Comparison of ENCODE assay signal across 10 cellular contexts in genomic region chr1:7379445-7379971, GRCh38.
DNase-seq lines count a peak whose midpoint lies in the region; ATAC-seq and TF ChIP-seq lines count a peak whose summit lies in the region.
"Had no signal": no experiment of that assay in that cellular context is flagged by ENCODE, and none has a peak within 500 bp of the region (broad histone marks: within the 10 kb centered on the region; RNA-seq: fewer than 3 reads in every experiment).

No MANE protein-coding gene starts in this region.

- no peak overlapping the region for H3K4me3 Mint-ChIP-seq in naive thymus-derived CD4-positive, alpha-beta T cell

- H3K4me1 ChIP-seq in HEK293 (ENCODE audit: control insufficient read depth, insufficient read depth, low read length) (peaks cover 7% of the 10 kb centered on the region), RWPE2 (ENCODE audit: insufficient read depth, poor library complexity, severe bottlenecking) (peaks cover 10% of the 10 kb centered on the region), foreskin keratinocyte (peaks cover 11% of the 10 kb centered on the region), sigmoid colon (peaks cover 0 to 29% (median 17%) of the 10 kb centered on the region in 4 donors), lower lobe of right lung (peaks cover 7% of the 10 kb centered on the region)
- no peaks in the 10 kb centered on the region for H3K4me1 ChIP-seq in naive thymus-derived CD4-positive, alpha-beta T cell (ENCODE audit: control insufficient read depth in 2 of 2, insufficient read depth in 2 of 2, low read length in 2 of 2)

- ATAC-seq in RWPE2 (ENCODE audit: low read depth) = peak; percentile 93
- peak; percentile 65 for ATAC-seq in foreskin keratinocyte
- ATAC-seq in HG03565 (IDR thresholded peaks at IDR 0.05; ENCODE audit: unreplicated experiment) = no peak
- ATAC-seq in naive thymus-derived CD4-positive, alpha-beta T cell = no peak
- no peak for ATAC-seq in lower lobe of right lung
- ATAC-seq: heart left ventricle had no signal

- TF ChIP-seq POLR2A in sigmoid colon (IDR thresholded peaks at IDR 0.05) = no peak

- peaks cover 0 to 9% (median 0%) of the 10 kb centered on the region in 11 donors for H3K9me3 Mint-ChIP-seq in naive thymus-derived CD4-positive, alpha-beta T cell

- H3K36me3 Mint-ChIP-seq in naive thymus-derived CD4-positive, alpha-beta T cell = no peaks in the 10 kb centered on the region

- no peak overlapping the region for H3K27ac ChIP-seq in HEK293 (ENCODE audit: extremely low read depth, low read depth, low read length)
- H3K27ac ChIP-seq in RWPE2 (ENCODE audit: poor library complexity, severe bottlenecking) = peak overlapping the region; percentile 51
- H3K27ac ChIP-seq in foreskin keratinocyte = peak overlapping the region; percentile 67
- peak overlapping the region; percentile 71 to 82 (median 74) for H3K27ac ChIP-seq in sigmoid colon
- no peak overlapping the region for H3K27ac ChIP-seq in naive thymus-derived CD4-positive, alpha-beta T cell (ENCODE audit: low read depth, low read length)
- H3K27ac ChIP-seq in lower lobe of right lung = no peak overlapping the region

- DNase-seq in RWPE2 (ENCODE audit: low spot score) (no peak), foreskin keratinocyte (peak; percentile 78 to 84), sigmoid colon (peak; percentile 88), lower lobe of right lung (no peak)
- no peak for DNase-seq in activated CD4-positive, alpha-beta T cell treated with anti-CD3 and anti-CD28 coated beads, Interleukin-2, amount 50 U/mL, for 48 hours
- no peak for DNase-seq in naive thymus-derived CD4-positive, alpha-beta T cell
- DNase-seq: T-helper 2 cell had no signal

- H3K4me3 ChIP-seq in HEK293 (ENCODE audit: low read depth, low read length) (no peak overlapping the region), RWPE2 (ENCODE audit: severe bottlenecking) (no peak overlapping the region), sigmoid colon (peak overlapping the region in 3 of 4 donors; percentile 2 to 28 (median 9)), lower lobe of right lung (no peak overlapping the region)
- no peak overlapping the region for H3K4me3 ChIP-seq in naive thymus-derived CD4-positive, alpha-beta T cell (ENCODE audit: low read length)
- H3K4me3 ChIP-seq: heart left ventricle had no signal

- POLR2A ChIA-PET in HEK293 (lab: Yijun Ruan, JAX) = no interaction called here
- POLR2A ChIA-PET in naive thymus-derived CD4-positive, alpha-beta T cell (lab: Charles Lee) = no interaction called here

- H3K36me3 ChIP-seq in HEK293 (ENCODE audit: control insufficient read depth in 2 of 2, insufficient read depth in 1 of 2, low read length in 2 of 2) (no peaks in the 10 kb centered on the region), RWPE2 (ENCODE audit: low read depth) (no peaks in the 10 kb centered on the region), sigmoid colon (no peaks in the 10 kb centered on the region), lower lobe of right lung (no peaks in the 10 kb centered on the region)
- no peaks in the 10 kb centered on the region for H3K36me3 ChIP-seq in naive thymus-derived CD4-positive, alpha-beta T cell (ENCODE audit: control insufficient read depth in 2 of 3, insufficient read depth in 3 of 3, low read length in 3 of 3)
- H3K36me3 ChIP-seq: heart left ventricle had no signal

- H3K27ac Mint-ChIP-seq in naive thymus-derived CD4-positive, alpha-beta T cell = no peak overlapping the region

- WGBS in sigmoid colon, 2 donors = 34 to 54% methylated on average over 18 of the region's 18 CpGs

- no peaks in the 10 kb centered on the region for H3K4me1 Mint-ChIP-seq in naive thymus-derived CD4-positive, alpha-beta T cell

- intact Hi-C loops in sigmoid colon (cut with DNase I) = loop anchor here (1.0 kb wide), 1 partner anchor 80 kb away; no protein-coding TSS in a partner anchor
- intact Hi-C loops in naive thymus-derived CD4-positive, alpha-beta T cell (cut with micrococcal nuclease) = no loop called here
- intact Hi-C loops in lower lobe of right lung (cut with DNase I) = no loop called here

- H3K27me3 Mint-ChIP-seq in naive thymus-derived CD4-positive, alpha-beta T cell = peaks cover 5 to 21% (median 15%) of the 10 kb centered on the region in 5 donors

- H3K9me3 ChIP-seq in HEK293 (ENCODE audit: control insufficient read depth, insufficient read depth, low read depth, low read length) = no peaks in the 10 kb centered on the region
- H3K9me3 ChIP-seq in RWPE2 (ENCODE audit: severe bottlenecking) = no peaks in the 10 kb centered on the region
- H3K9me3 ChIP-seq in sigmoid colon = no peaks in the 10 kb centered on the region
- peaks cover 0 to 4% (median 0%) of the 10 kb centered on the region in 3 experiments for H3K9me3 ChIP-seq in naive thymus-derived CD4-positive, alpha-beta T cell (ENCODE audit: control insufficient read depth in 2 of 3, low read length in 3 of 3)
- no peaks in the 10 kb centered on the region for H3K9me3 ChIP-seq in lower lobe of right lung

- H3K27me3 ChIP-seq in RWPE2 (ENCODE audit: insufficient read depth, poor library complexity, severe bottlenecking) (no peaks in the 10 kb centered on the region), foreskin keratinocyte (peaks cover 13% of the 10 kb centered on the region), sigmoid colon (no peaks in the 10 kb centered on the region), lower lobe of right lung (ENCODE audit: low read depth) (no peaks in the 10 kb centered on the region)
- no peaks in the 10 kb centered on the region for H3K27me3 ChIP-seq in naive thymus-derived CD4-positive, alpha-beta T cell (ENCODE audit: control insufficient read depth in 2 of 2, insufficient read depth in 2 of 2, low read length in 2 of 2)

- CTCF ChIA-PET in HEK293 (lab: Yijun Ruan, JAX) = interaction anchor here (0.7 kb wide), 1 partner anchor 174 kb away, joined by 3 read pairs; no protein-coding TSS in a partner anchor
- CTCF ChIA-PET in naive thymus-derived CD4-positive, alpha-beta T cell (lab: Charles Lee) = no interaction called here

- TF ChIP-seq CTCF in HEK293 (tag by site-specific recombination; IDR thresholded peaks at IDR 0.05) = no peak
- no peak for TF ChIP-seq CTCF in RWPE2 (IDR thresholded peaks at IDR 0.05; ENCODE audit: poor library complexity, severe bottlenecking)
- no peak for TF ChIP-seq CTCF in foreskin keratinocyte (conservative IDR thresholded peaks at IDR 0.05)
- no peak for TF ChIP-seq CTCF in sigmoid colon (IDR thresholded peaks at IDR 0.05)
- TF ChIP-seq CTCF in lower lobe of right lung (IDR thresholded peaks at IDR 0.05) = no peak

- peak; percentile 38 to 91 (median 74) for TF ChIP-seq EP300 in sigmoid colon (IDR thresholded peaks at IDR 0.05)

TF ChIP-seq in HEK293, 187 proteins besides CTCF, POLR2A, EP300 and RAD21 (continues in another document):
- no peak for TF ChIP-seq ZEB2 (tag by site-specific recombination; IDR thresholded peaks at IDR 0.05)
- no peak for TF ChIP-seq ZNF658 (tag by site-specific recombination; IDR thresholded peaks at IDR 0.05)
- peak; percentile 23; the same call in 1 of the 2 replicates for TF ChIP-seq ZNF335 (tag by site-specific recombination; conservative IDR thresholded peaks at IDR 0.05)
- peak; percentile 66 for TF ChIP-seq TCF7L2 (IDR thresholded peaks at IDR 0.05; ENCODE audit: borderline replicate concordance, low read depth, low read length)
- peak; percentile 65 for TF ChIP-seq PRDM1 (tag by site-specific recombination; IDR thresholded peaks at IDR 0.05)
- TF ChIP-seq ZFP69B (tag by site-specific recombination; IDR thresholded peaks at IDR 0.05) = no peak
- 0 out of 2 replicates have a peak, but pooled peaks have one; percentile 24 for TF ChIP-seq ZNF660 (tag by site-specific recombination; IDR thresholded peaks at IDR 0.05)
- no peak for TF ChIP-seq SP3 (tag by site-specific recombination; IDR thresholded peaks at IDR 0.05)
- no peak for TF ChIP-seq GLIS2 (tag by site-specific recombination; IDR thresholded peaks at IDR 0.05)
- TF ChIP-seq SCRT2 (tag by site-specific recombination; IDR thresholded peaks at IDR 0.05) = peak; percentile 75; the same call in 1 of the 2 replicates
- 0 out of 2 replicates have a peak, but pooled peaks have one; percentile 28 for TF ChIP-seq GFI1B (tag by site-specific recombination; IDR thresholded peaks at IDR 0.05)
- TF ChIP-seq ZNF521 (tag by site-specific recombination; IDR thresholded peaks at IDR 0.05) = no peak
- TF ChIP-seq ZNF394 (tag by site-specific recombination; IDR thresholded peaks at IDR 0.05; ENCODE audit: borderline replicate concordance) = no peak
- TF ChIP-seq ZNF37A (tag by site-specific recombination; IDR thresholded peaks at IDR 0.05) = no peak
- TF ChIP-seq TRIM28 (IDR thresholded peaks at IDR 0.05; ENCODE audit: borderline replicate concordance, low read length) = peak; percentile 51; the same call in 1 of the 2 replicates
- no peak for TF ChIP-seq GLIS1 (tag by site-specific recombination; IDR thresholded peaks at IDR 0.05)
- TF ChIP-seq, protein P1, sequence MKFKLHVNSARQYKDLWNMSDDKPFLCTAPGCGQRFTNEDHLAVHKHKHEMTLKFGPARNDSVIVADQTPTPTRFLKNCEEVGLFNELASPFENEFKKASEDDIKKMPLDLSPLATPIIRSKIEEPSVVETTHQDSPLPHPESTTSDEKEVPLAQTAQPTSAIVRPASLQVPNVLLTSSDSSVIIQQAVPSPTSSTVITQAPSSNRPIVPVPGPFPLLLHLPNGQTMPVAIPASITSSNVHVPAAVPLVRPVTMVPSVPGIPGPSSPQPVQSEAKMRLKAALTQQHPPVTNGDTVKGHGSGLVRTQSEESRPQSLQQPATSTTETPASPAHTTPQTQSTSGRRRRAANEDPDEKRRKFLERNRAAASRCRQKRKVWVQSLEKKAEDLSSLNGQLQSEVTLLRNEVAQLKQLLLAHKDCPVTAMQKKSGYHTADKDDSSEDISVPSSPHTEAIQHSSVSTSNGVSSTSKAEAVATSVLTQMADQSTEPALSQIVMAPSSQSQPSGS (tag by site-specific recombination; IDR thresholded peaks at IDR 0.05; ENCODE audit: low read depth) = peak; percentile 35; the same call in 1 of the 2 replicates
- TF ChIP-seq SETDB1 (IDR thresholded peaks at IDR 0.05; ENCODE audit: insufficient read length, low read length) = peak; percentile 61
- TF ChIP-seq, protein P2, sequence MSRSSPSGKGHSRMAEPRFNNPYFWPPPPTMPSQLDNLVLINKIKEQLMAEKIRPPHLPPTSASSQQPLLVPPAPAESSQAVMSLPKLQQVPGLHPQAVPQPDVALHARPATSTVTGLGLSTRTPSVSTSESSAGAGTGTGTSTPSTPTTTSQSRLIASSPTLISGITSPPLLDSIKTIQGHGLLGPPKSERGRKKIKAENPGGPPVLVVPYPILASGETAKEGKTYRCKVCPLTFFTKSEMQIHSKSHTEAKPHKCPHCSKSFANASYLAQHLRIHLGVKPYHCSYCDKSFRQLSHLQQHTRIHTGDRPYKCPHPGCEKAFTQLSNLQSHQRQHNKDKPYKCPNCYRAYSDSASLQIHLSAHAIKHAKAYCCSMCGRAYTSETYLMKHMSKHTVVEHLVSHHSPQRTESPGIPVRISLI (tag by site-specific recombination; IDR thresholded peaks at IDR 0.05) = no peak
- TF ChIP-seq FEZF1 (tag by site-specific recombination; IDR thresholded peaks at IDR 0.05) = peak; percentile 25; the same call in 1 of the 2 replicates

Comparison
In these comparisons a context has a peak if more than half of its experiments do, and no peak if none do; other contexts are left out.
1. H3K27ac ChIP-seq: peak in RWPE2 (single experiment), foreskin keratinocyte (single experiment) and sigmoid colon (4 of 4); none in HEK293 (single experiment), naive thymus-derived CD4-positive, alpha-beta T cell (single experiment) and lower lobe of right lung (single experiment).
2. H3K4me3 ChIP-seq: peak in sigmoid colon (3 of 4); none in HEK293 (single experiment), RWPE2 (single experiment), naive thymus-derived CD4-positive, alpha-beta T cell (single experiment) and lower lobe of right lung (single experiment).
3. ATAC-seq: peak in RWPE2 (single experiment) and foreskin keratinocyte (single experiment); none in HG03565 (single experiment), naive thymus-derived CD4-positive, alpha-beta T cell (single experiment) and lower lobe of right lung (0 of 2).
4. DNase-seq: peak in foreskin keratinocyte (2 of 2) and sigmoid colon (single experiment); none in RWPE2 (single experiment), activated CD4-positive, alpha-beta T cell treated with anti-CD3 and anti-CD28 coated beads, Interleukin-2, amount 50 U/mL, for 48 hours (0 of 2), naive thymus-derived CD4-positive, alpha-beta T cell (0 of 9) and lower lobe of right lung (single experiment).